ENCODE assay signal across 18 cellular contexts in genomic region chr18:48493856-48494255, GRCh38. TPM values are rescaled to one million over a fixed set of nuclear protein-coding genes. Genes with fewer than 3 reads are reported as not detected.
DNase-seq lines count a peak whose midpoint lies in the region; ATAC-seq and TF ChIP-seq lines count a peak whose summit lies in the region.
"Had no signal": no experiment of that assay in that cellular context is flagged by ENCODE, and none has a peak within 500 bp of the region (broad histone marks: within the 10 kb centered on the region; RNA-seq: fewer than 3 reads in every experiment).

No MANE protein-coding gene starts in this region.

- TF ChIP-seq EP300 in SK-N-SH (IDR thresholded peaks at IDR 0.05; ENCODE audit: borderline replicate concordance in 1 of 2, low read depth in 1 of 2, low read length in 1 of 2) = no peak

- intact Hi-C loops in left ventricle myocardium superior (cut with micrococcal nuclease) = no loop called here
- intact Hi-C loops in CD4-positive, alpha-beta memory T cell (cut with micrococcal nuclease) = no loop called here

- no peaks in the 10 kb centered on the region for H3K36me3 ChIP-seq in DND-41 (ENCODE audit: insufficient read depth, low read length)
- no peaks in the 10 kb centered on the region for H3K36me3 ChIP-seq in SK-N-SH (replicated peaks in 1 of 2; ENCODE audit: control insufficient read depth in 1 of 2, insufficient read depth in 2 of 2, low read length in 1 of 2)
- H3K36me3 ChIP-seq in CD4-positive, alpha-beta memory T cell (ENCODE audit: insufficient read depth, low read length) = no peaks in the 10 kb centered on the region
- H3K36me3 ChIP-seq: BLaER1 had no signal

- H2AFZ ChIP-seq in DND-41 (ENCODE audit: low read depth, low read length) = no peak overlapping the region
- 0 out of 2 replicates have a peak overlapping the region, but pooled peaks have one; percentile 43 for H2AFZ ChIP-seq in SK-N-SH (ENCODE audit: low read depth)

- 61% methylated on average over 1 of the region's 1 CpG for WGBS in SK-N-SH (ENCODE audit: low lambda C conversion rate)

- TF ChIP-seq RAD21 in SK-N-SH (IDR thresholded peaks at IDR 0.05; ENCODE audit: low read length) = no peak

- H3K4me1 Mint-ChIP-seq in CD4-positive, alpha-beta memory T cell = no peaks in the 10 kb centered on the region
- H3K4me1 Mint-ChIP-seq: activated naive CD8-positive, alpha-beta T cell treated with anti-CD3 and anti-CD28 coated beads for 36 hours had no signal

- POLR2A ChIA-PET in SK-N-SH (lab: Yijun Ruan, JAX) = no interaction called here
- POLR2A ChIA-PET in CD4-positive, alpha-beta memory T cell (lab: Charles Lee; ENCODE audit: partially characterized antibody) = no interaction called here

- ATAC-seq in DND-41 (ENCODE audit: insufficient read depth, low read depth) (no peak), left ventricle myocardium superior (peak; percentile 29), omental fat pad (ENCODE audit: low FRiP score) (peak; percentile 42), HG02763 (IDR thresholded peaks at IDR 0.05; ENCODE audit: unreplicated experiment) (no peak), HG02885 (IDR thresholded peaks at IDR 0.05; ENCODE audit: poor library complexity, unreplicated experiment) (no peak)
- ATAC-seq: activated T-cell treated with anti-CD3 and anti-CD28 coated beads, Interleukin-2, amount 50 U/mL, for 4 hours had no signal

- H3K4me3 Mint-ChIP-seq in CD4-positive, alpha-beta memory T cell = no peak overlapping the region
- H3K4me3 Mint-ChIP-seq: activated CD4-positive, alpha-beta memory T cell treated with anti-CD3 and anti-CD28 coated beads for 36 hours; activated naive CD8-positive, alpha-beta T cell treated with anti-CD3 and anti-CD28 coated beads for 36 hours; activated T-cell treated with anti-CD3 and anti-CD28 coated beads, Interleukin-2, amount 50 U/mL, for 4 hours had no signal

- H3K79me2 ChIP-seq in DND-41 (ENCODE audit: insufficient read depth, low read length) (no peaks in the 10 kb centered on the region), SK-N-SH (ENCODE audit: insufficient read depth) (no peaks in the 10 kb centered on the region)

- H3K36me3 Mint-ChIP-seq in CD4-positive, alpha-beta memory T cell = peaks cover 0 to 4% of the 10 kb centered on the region in 2 donors

- H3K4me2 ChIP-seq in DND-41 (ENCODE audit: insufficient read depth, low read length) = peak overlapping the region; percentile 45; the same call in 1 of the 2 replicates
- peak overlapping the region; percentile 26 for H3K4me2 ChIP-seq in SK-N-SH
- H3K4me2 ChIP-seq: BLaER1 had no signal

- peaks cover 0 to 22% (median 16%) of the 10 kb centered on the region in 8 donors for H3K9me3 Mint-ChIP-seq in CD4-positive, alpha-beta memory T cell

- no peaks in the 10 kb centered on the region for H3K9me2 ChIP-seq in SK-N-SH

- H3K4me3 ChIP-seq in DND-41 (ENCODE audit: low read depth in 1 of 2, low read length in 2 of 2) (no peak overlapping the region), SK-N-SH (ENCODE audit: low read depth in 2 of 2, low read length in 1 of 2) (no peak overlapping the region; a peak in 1 of 4 replicates)
- no peak overlapping the region for H3K4me3 ChIP-seq in CD4-positive, alpha-beta memory T cell (ENCODE audit: low read length in 2 of 2)
- H3K4me3 ChIP-seq: BLaER1 had no signal

- peaks cover 8% of the 10 kb centered on the region for H3K27me3 ChIP-seq in DND-41 (ENCODE audit: insufficient read depth, low read length, poor library complexity)
- no peaks in the 10 kb centered on the region for H3K27me3 ChIP-seq in SK-N-SH (ENCODE audit: insufficient read depth)
- H3K27me3 ChIP-seq in CD4-positive, alpha-beta memory T cell (ENCODE audit: insufficient read depth, low read length) = no peaks in the 10 kb centered on the region
- H3K27me3 ChIP-seq: BLaER1 had no signal

- no peak for DNase-seq in DND-41
- no peak for DNase-seq in SK-N-SH
- DNase-seq in left ventricle myocardium superior = no peak
- DNase-seq in omental fat pad (ENCODE audit: low spot score) = no peak
- no peak for DNase-seq in CD4-positive, alpha-beta memory T cell
- DNase-seq in stimulated activated naive CD4-positive, alpha-beta T cell (lab: John Stamatoyannopoulos, UW) = no peak
- DNase-seq: activated CD4-positive, alpha-beta memory T cell treated with anti-CD3 and anti-CD28 coated beads for 36 hours; activated naive CD8-positive, alpha-beta T cell treated with anti-CD3 and anti-CD28 coated beads for 36 hours; activated T-cell treated with anti-CD3 and anti-CD28 coated beads, Interleukin-2, amount 50 U/mL, for 4 hours; caudate nucleus; effector CD8-positive, alpha-beta T cell; NCI-H1694 treated with DMSO at 0.1 percent for 48 hours; OCI-M1; SW 1271 had no signal

- H3K4me1 ChIP-seq in DND-41 (ENCODE audit: insufficient read depth, low read length) (no peaks in the 10 kb centered on the region), SK-N-SH (ENCODE audit: control insufficient read depth in 1 of 2, insufficient read depth in 2 of 2, low read depth in 1 of 2, low read length in 1 of 2) (no peaks in the 10 kb centered on the region; a peak in 1 of 4 replicates)
- no peaks in the 10 kb centered on the region for H3K4me1 ChIP-seq in CD4-positive, alpha-beta memory T cell (ENCODE audit: insufficient read depth, low read length)
- H3K4me1 ChIP-seq: BLaER1 had no signal

- no peaks in the 10 kb centered on the region for H4K20me1 ChIP-seq in DND-41 (ENCODE audit: insufficient read depth, low read length)
- no peaks in the 10 kb centered on the region for H4K20me1 ChIP-seq in SK-N-SH (ENCODE audit: insufficient read depth)
- H4K20me1 ChIP-seq: BLaER1 had no signal

- H3K27ac ChIP-seq in DND-41 (ENCODE audit: low read length) (no peak overlapping the region), SK-N-SH (ENCODE audit: low read depth in 2 of 2, low read length in 1 of 2) (no peak overlapping the region)
- H3K27ac ChIP-seq in CD4-positive, alpha-beta memory T cell (ENCODE audit: low read depth, low read length) = no peak overlapping the region
- H3K27ac ChIP-seq: BLaER1 had no signal

- no peak overlapping the region for H3K27ac Mint-ChIP-seq in CD4-positive, alpha-beta memory T cell
- H3K27ac Mint-ChIP-seq: activated CD4-positive, alpha-beta memory T cell treated with anti-CD3 and anti-CD28 coated beads for 36 hours; activated naive CD8-positive, alpha-beta T cell treated with anti-CD3 and anti-CD28 coated beads for 36 hours; progenitor cell of endocrine pancreas had no signal

- H3K9ac ChIP-seq in DND-41 (ENCODE audit: low read depth, low read length) (no peak overlapping the region), SK-N-SH (no peak overlapping the region)
- H3K9ac ChIP-seq: BLaER1 had no signal

- CTCF ChIA-PET in SK-N-SH (lab: Yijun Ruan, JAX) = interaction anchor here (1.0 to 5.1 kb wide), 5 partner anchors 18 to 174 kb away, joined by 3 to 28 read pairs (median 4); no protein-coding TSS in a partner anchor
- CTCF ChIA-PET in CD4-positive, alpha-beta memory T cell (lab: Charles Lee; ENCODE audit: partially characterized antibody) = no interaction called here

- H3F3A ChIP-seq in SK-N-SH (replicated peaks; ENCODE audit: insufficient read depth) = peaks cover 3% of the 10 kb centered on the region

- H3K9me3 ChIP-seq in DND-41 (ENCODE audit: insufficient read depth, low read length, severe bottlenecking) = peaks cover 2% of the 10 kb centered on the region
- no peaks in the 10 kb centered on the region for H3K9me3 ChIP-seq in SK-N-SH
- no peaks in the 10 kb centered on the region for H3K9me3 ChIP-seq in CD4-positive, alpha-beta memory T cell (ENCODE audit: control insufficient read depth in 1 of 2, low read length in 2 of 2)

- peaks cover 42 to 44% of the 10 kb centered on the region in 2 donors for H3K27me3 Mint-ChIP-seq in CD4-positive, alpha-beta memory T cell
- H3K27me3 Mint-ChIP-seq: progenitor cell of endocrine pancreas had no signal

- TF ChIP-seq CTCF in DND-41 (IDR thresholded peaks at IDR 0.05; ENCODE audit: borderline replicate concordance, extremely low read depth, low read length, poor library complexity, severe bottlenecking) (no peak), SK-N-SH (IDR thresholded peaks at IDR 0.05) (no peak), omental fat pad (IDR thresholded peaks at IDR 0.05) (no peak)

TF ChIP-seq in SK-N-SH, 30 proteins besides CTCF, POLR2A, EP300 and RAD21:
- TF ChIP-seq NRF1 (IDR thresholded peaks at IDR 0.05; ENCODE audit: low read depth, low read length) = no peak
- no peak for TF ChIP-seq TAF1 (IDR thresholded peaks at IDR 0.05; ENCODE audit: borderline replicate concordance, low read depth, low read length)
- no peak for TF ChIP-seq MAX (IDR thresholded peaks at IDR 0.05; ENCODE audit: low read depth)
- peak; percentile 8; the same call in 1 of the 2 replicates for TF ChIP-seq FOSL2 (IDR thresholded peaks at IDR 0.05; ENCODE audit: borderline replicate concordance, low read depth)

RNA-seq across cellular contexts. Expression of gene CTIF, which starts 45.0 kb away (rescaled TPM):
- 47.2 and 47.8 TPM in 2 replicates for polyA plus RNA-seq in SK-N-SH (2012; rRNA removed)
- 20.8 and 27.3 TPM in 2 replicates for polyA plus RNA-seq in SK-N-SH (2012; cell fraction: cytosol; rRNA removed)
- polyA plus RNA-seq in SK-N-SH (2012; cell fraction: nucleus; rRNA removed) = 157 and 177 TPM in 2 replicates
- total RNA-seq in left ventricle myocardium superior = 59.9 TPM
- 10 to 100 TPM; 57.5 to 94.0 (median 72.4) TPM for total RNA-seq in omental fat pad
- 1 to 10 TPM; 5.2 to 6.5 TPM for total RNA-seq in CD4-positive, alpha-beta memory T cell
- not detected for polyA plus RNA-seq in CD4-positive, alpha-beta memory T cell

Comparison
In these comparisons a context has a peak if more than half of its experiments do, and no peak if none do; other contexts are left out.
1. ATAC-seq: peak in left ventricle myocardium superior (single experiment) and omental fat pad (single experiment); none in DND-41 (single experiment), HG02763 (single experiment) and HG02885 (single experiment).